8 cellular contexts compared by ENCODE assay signal in the genomic region with DNA sequence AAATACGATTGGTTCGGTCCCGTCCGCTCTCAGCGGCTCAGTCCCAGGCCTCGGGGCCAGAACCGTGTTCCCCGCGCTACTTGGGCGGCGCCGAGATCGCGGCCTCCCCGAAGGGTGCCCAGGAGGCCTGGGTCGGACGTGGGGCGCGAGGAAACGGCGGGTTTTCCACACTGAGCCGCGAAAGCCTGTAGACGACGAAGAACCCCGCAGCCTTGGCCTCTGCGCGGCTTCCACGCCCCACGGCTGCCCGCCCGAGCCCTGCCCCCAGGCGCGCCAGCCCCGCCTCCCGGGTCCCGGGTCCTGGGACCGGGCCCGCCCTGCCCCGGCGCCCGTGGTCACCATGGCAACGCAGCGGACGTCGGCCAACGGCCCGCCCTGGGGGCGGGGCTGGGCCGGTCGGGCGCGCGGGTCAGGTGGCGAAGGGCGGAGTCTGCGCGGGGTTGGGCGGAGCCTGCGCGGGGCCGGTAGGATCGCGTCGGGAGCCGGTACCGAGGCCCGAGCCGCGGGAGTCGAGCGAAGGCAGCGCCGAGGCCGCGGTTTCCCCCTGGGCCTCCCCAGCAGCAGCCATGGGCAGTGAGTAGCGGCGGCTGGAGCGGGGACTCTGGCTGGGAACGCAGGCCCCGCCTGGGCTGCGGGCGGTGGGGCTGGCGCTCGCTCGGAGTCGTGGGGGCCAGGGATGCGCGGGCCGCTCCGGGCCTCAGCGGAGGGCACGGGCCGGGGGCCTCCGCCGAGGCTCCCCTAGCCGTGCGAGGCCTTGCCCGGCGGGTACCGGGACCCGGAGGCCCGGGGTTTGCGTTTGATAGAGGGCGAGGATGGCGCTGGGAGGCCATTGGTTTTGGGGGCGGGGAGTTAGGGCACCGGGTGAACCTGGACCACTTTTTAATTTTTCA. TPM values are rescaled to one million over a fixed set of nuclear protein-coding genes. Genes with fewer than 3 reads are reported as not detected.
DNase-seq lines count a peak whose midpoint lies in the region; ATAC-seq, FAIRE-seq and TF ChIP-seq lines count a peak whose summit lies in the region.

TSS of gene SEC61A2 (plus strand) at position 456 of the 890 bp plus-strand sequence. CDS start at position 567, 111 bp downstream.

- WGBS in psoas muscle, 3 donors, result 0 to 1% (median 1%) methylated on average over 63 to 108 of the region's 108 CpGs

- in situ Hi-C loops in GM13976 (cut with MboI; ENCODE audit: low sequenced_read_pairs, unreplicated experiment), result no loop called here

- H3K4me1 ChIP-seq in psoas muscle, result peaks cover 5% of the 10 kb centered on the region

- peak within 1 kb of the TSS; percentile 75 for H3K27ac ChIP-seq in psoas muscle

- H3K4me3 ChIP-seq in psoas muscle, result peak within 1 kb of the TSS; percentile 91

- peaks cover 0 to 13% of the 10 kb centered on the region in 2 donors for H3K36me3 ChIP-seq in psoas muscle (ENCODE audit: insufficient read depth in 1 of 2, low read depth in 1 of 2)

- DNase-seq in GM13976 (ENCODE audit: low spot score) (peak; percentile 100), NCI-H1436 (lab: John Stamatoyannopoulos, UW) (peak; percentile 95), amniotic stem cell (lab: John Stamatoyannopoulos, UW) (peak; percentile 79), left ventricle myocardium superior (peak; percentile 98), psoas muscle (peak; percentile 96 to 97), urothelium cell line (ENCODE audit: low spot score) (peak; percentile 100)

- TF ChIP-seq CTCF in GM13976 (IDR thresholded peaks at IDR 0.05; ENCODE audit: borderline replicate concordance, control extremely low read depth, extremely low read depth, insufficient read depth, missing control alignments) (no peak), psoas muscle (IDR thresholded peaks at IDR 0.05) (no peak)

- intact Hi-C loops in T-helper 1 cell treated with Interleukin-12 subunit alpha and Interleukin-12 subunit beta and Interleukin-4 antibody, amounts not matched to agents 30 ng/mL and 1 ng/mL, for 36 hours (cut with micrococcal nuclease), result loop anchor here (1.0 to 10.0 kb wide), 10 partner anchors 7 to 1173 kb away; partner anchors contain the start of genes DHTKD1, NUDT5, OPTN and USP6NL
- intact Hi-C loops in left ventricle myocardium superior (cut with micrococcal nuclease), result no loop called here
- intact Hi-C loops in psoas muscle (cut with DNase I), result loop anchor here in 1 of 2 donors (5.0 kb wide), 1 partner anchor 57 kb away; no protein-coding TSS in a partner anchor

- peak; percentile 94 for ATAC-seq in HG02798 (IDR thresholded peaks at IDR 0.05; ENCODE audit: poor library complexity, unreplicated experiment)
- ATAC-seq in left ventricle myocardium superior, result peak; percentile 99
- ATAC-seq in psoas muscle, result peak; percentile 99 to 100 (median 99)

- no peaks in the 10 kb centered on the region for H3K27me3 ChIP-seq in psoas muscle (ENCODE audit: insufficient read depth in 3 of 3, low read length in 2 of 3)

- no peaks in the 10 kb centered on the region for H3K9me3 ChIP-seq in psoas muscle

- peak; percentile 76 for FAIRE-seq in urothelium cell line (lab: Jason Lieb, UNC)

RNA-seq across cellular contexts. Expression of gene SEC61A2, which starts in this region (rescaled TPM):
- total RNA-seq in T-helper 1 cell treated with Interleukin-12 subunit alpha and Interleukin-12 subunit beta and Interleukin-4 antibody, amounts not matched to agents 30 ng/mL and 1 ng/mL, for 36 hours, result 26.3 and 28.3 TPM in 2 replicates
- 11.0 TPM for total RNA-seq in left ventricle myocardium superior
- total RNA-seq in psoas muscle, result 1 to 10 TPM; 6.9 to 9.8 (median 8.5) TPM
- 10 to 100 TPM in 1 of 3 donors, 1 to 10 TPM in 2; 5.9 to 16.0 (median 7.7) TPM for polyA plus RNA-seq in psoas muscle

Comparison
In these comparisons a context has a peak if more than half of its experiments do, and no peak if none do; other contexts are left out.
1. Peak in every context shown above with its lines: DNase-seq, ATAC-seq, H3K4me3 ChIP-seq and H3K27ac ChIP-seq.